21 cellular contexts compared by ENCODE assay signal in the genomic region with DNA sequence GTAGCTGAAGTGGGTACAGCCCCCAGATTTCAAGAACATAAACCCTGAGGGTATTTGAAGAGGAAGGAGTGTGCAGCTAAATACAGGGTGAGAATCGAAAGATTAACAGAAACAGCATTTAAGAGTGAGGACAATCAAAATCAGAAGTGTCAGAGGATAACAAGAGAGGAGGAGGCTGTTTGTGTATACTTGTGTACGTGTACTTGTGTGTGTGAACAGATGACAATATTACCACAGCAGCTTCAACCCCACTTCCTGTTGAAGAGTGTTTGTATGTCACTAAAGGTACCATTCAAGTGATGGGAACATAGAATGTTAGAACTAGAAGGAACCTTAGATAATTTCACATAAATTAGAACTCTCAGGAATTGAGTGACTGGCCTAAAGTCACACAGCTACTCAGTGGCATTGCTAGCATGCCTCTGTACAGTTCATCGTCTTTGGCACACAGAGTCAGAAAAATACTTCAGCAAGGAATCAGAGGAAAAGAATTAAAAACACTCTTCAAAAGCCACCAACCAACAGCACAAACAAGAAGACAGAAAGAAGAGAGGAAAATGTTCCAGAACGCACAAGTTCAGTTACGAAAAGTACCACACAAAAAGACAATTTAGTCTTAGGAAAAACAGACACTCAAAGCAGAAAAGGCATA.
DNase-seq lines count a peak whose midpoint lies in the region; ATAC-seq lines count a peak whose summit lies in the region.
"Had no signal": no experiment of that assay in that cellular context is flagged by ENCODE, and none has a peak within 500 bp of the region (broad histone marks: within the 10 kb centered on the region; RNA-seq: fewer than 3 reads in every experiment).

No MANE protein-coding gene starts in this region.

- POLR2A ChIA-PET in activated CD4-positive, alpha-beta memory T cell treated with anti-CD3 and anti-CD28 coated beads for 36 hours (lab: Charles Lee), result no interaction called here
- POLR2A ChIA-PET in activated CD4-positive, alpha-beta memory T cell treated with anti-CD3 and anti-CD28 coated beads, Interleukin-2, amount 10 ng/mL, durations not matched to agents 7 days and 5 days (lab: Charles Lee), result interaction anchor here (1.4 kb wide), 1 partner anchor 75 kb away, joined by 3 read pairs; no protein-coding TSS in a partner anchor

- peak overlapping the region; percentile 70 for H3K27ac ChIP-seq in thymus (ENCODE audit: low read depth)
- H3K27ac ChIP-seq: A549, neutrophil, vagina had no signal

- H3K9me3 ChIP-seq in T-helper 17 cell (ENCODE audit: control insufficient read depth, low read length, poor library complexity, severe bottlenecking), result no peaks in the 10 kb centered on the region
- no peaks in the 10 kb centered on the region for H3K9me3 ChIP-seq in thymus (ENCODE audit: control insufficient read depth)
- H3K9me3 ChIP-seq: HAP-1, neutrophil, vagina had no signal

- H3K9me3 Mint-ChIP-seq in activated CD4-positive, alpha-beta memory T cell treated with anti-CD3 and anti-CD28 coated beads for 36 hours, result peaks cover 33% of the 10 kb centered on the region
- H3K9me3 Mint-ChIP-seq in activated CD4-positive, alpha-beta memory T cell treated with anti-CD3 and anti-CD28 coated beads, Interleukin-2, amount 10 ng/mL, durations not matched to agents 7 days and 5 days, result peaks cover 10% of the 10 kb centered on the region

- H3K36me3 Mint-ChIP-seq in activated CD4-positive, alpha-beta memory T cell treated with anti-CD3 and anti-CD28 coated beads for 36 hours, result peaks cover 17% of the 10 kb centered on the region
- H3K36me3 Mint-ChIP-seq in activated CD4-positive, alpha-beta memory T cell treated with anti-CD3 and anti-CD28 coated beads, Interleukin-2, amount 10 ng/mL, durations not matched to agents 7 days and 5 days (ENCODE audit: low read depth), result peaks cover 10% of the 10 kb centered on the region
- no peaks in the 10 kb centered on the region for H3K36me3 Mint-ChIP-seq in T-helper 17 cell (ENCODE audit: low read depth)

- H3K4me1 ChIP-seq in thymus (ENCODE audit: control insufficient read depth, insufficient read depth, low read length), result peaks cover 28% of the 10 kb centered on the region
- H3K4me1 ChIP-seq: A549, HAP-1, vagina had no signal

- no peaks in the 10 kb centered on the region for H3K27me3 ChIP-seq in thymus (ENCODE audit: control insufficient read depth, insufficient read depth)
- H3K27me3 ChIP-seq: neutrophil, vagina had no signal

- 69% methylated on average over 5 of the region's 5 CpGs for WGBS in thymus

- in situ Hi-C loops in ACHN (cut with HindIII; ENCODE audit: low pct_ligation_motif_present, low pct_unique_long_range_greater_than_20kb, low sequenced_read_pairs), result no loop called here

- peaks cover 39% of the 10 kb centered on the region for H3K4me1 Mint-ChIP-seq in activated CD4-positive, alpha-beta memory T cell treated with anti-CD3 and anti-CD28 coated beads for 36 hours (ENCODE audit: low read depth)
- peaks cover 36% of the 10 kb centered on the region for H3K4me1 Mint-ChIP-seq in activated CD4-positive, alpha-beta memory T cell treated with anti-CD3 and anti-CD28 coated beads, Interleukin-2, amount 10 ng/mL, durations not matched to agents 7 days and 5 days
- H3K4me1 Mint-ChIP-seq in T-helper 17 cell, result peaks cover 18% of the 10 kb centered on the region

- DNase-seq in activated CD4-positive, alpha-beta memory T cell treated with anti-CD3 and anti-CD28 coated beads for 36 hours, result no peak
- DNase-seq in activated CD4-positive, alpha-beta memory T cell treated with anti-CD3 and anti-CD28 coated beads, Interleukin-2, amount 10 ng/mL, durations not matched to agents 7 days and 5 days, result no peak
- DNase-seq in T-helper 17 cell (no peak), fibroblast of gingiva (ENCODE audit: low read depth) (peak; percentile 26), ACHN (no peak), glomerular visceral epithelial cell (ENCODE audit: extremely low spot score) (no peak)
- no peak for DNase-seq in activated T-cell treated with anti-CD3 and anti-CD28 coated beads, Interleukin-2, amount 50 U/mL, for 1 hour
- DNase-seq: activated CD4-positive, CD25-positive, alpha-beta regulatory T cell; activated T-cell treated with anti-CD3 and anti-CD28 coated beads, Interleukin-2, amount 50 U/mL, for 24 hours; aorta; effector CD4-positive, alpha-beta T cell; NCI-H1930; NCI-H526 treated with DMSO at 0.1 percent for 48 hours; stimulated activated naive CD8-positive, alpha-beta T cell treated with anti-CD3 and anti-CD28 coated beads, Interleukin-15, Interleukin-2, amounts not matched to agents 100 U/mL and 50 U/mL, for 24 hours; SW 1271 had no signal

- no peak for ATAC-seq in T-helper 17 cell
- ATAC-seq: A549; Panc1; stimulated activated naive CD8-positive, alpha-beta T cell treated with anti-CD3 and anti-CD28 coated beads, Interleukin-15, Interleukin-2, amounts not matched to agents 100 U/mL and 50 U/mL, for 24 hours had no signal

- no peaks in the 10 kb centered on the region for H3K27me3 Mint-ChIP-seq in activated CD4-positive, alpha-beta memory T cell treated with anti-CD3 and anti-CD28 coated beads for 36 hours
- H3K27me3 Mint-ChIP-seq in activated CD4-positive, alpha-beta memory T cell treated with anti-CD3 and anti-CD28 coated beads, Interleukin-2, amount 10 ng/mL, durations not matched to agents 7 days and 5 days, result no peaks in the 10 kb centered on the region
- no peaks in the 10 kb centered on the region for H3K27me3 Mint-ChIP-seq in T-helper 17 cell
- H3K27me3 Mint-ChIP-seq: activated T-cell treated with anti-CD3 and anti-CD28 coated beads, Interleukin-2, amount 50 U/mL, for 24 hours had no signal

- peak overlapping the region; percentile 36 for H3K27ac Mint-ChIP-seq in activated CD4-positive, alpha-beta memory T cell treated with anti-CD3 and anti-CD28 coated beads for 36 hours
- H3K27ac Mint-ChIP-seq in activated CD4-positive, alpha-beta memory T cell treated with anti-CD3 and anti-CD28 coated beads, Interleukin-2, amount 10 ng/mL, durations not matched to agents 7 days and 5 days, result no peak overlapping the region
- H3K27ac Mint-ChIP-seq in T-helper 17 cell, result peak overlapping the region; percentile 3
- H3K27ac Mint-ChIP-seq: activated T-cell treated with anti-CD3 and anti-CD28 coated beads, Interleukin-2, amount 50 U/mL, for 24 hours had no signal

- H3K4me3 ChIP-seq in thymus (ENCODE audit: low read length), result no peak overlapping the region
- H3K4me3 ChIP-seq: A549, HAP-1, vagina had no signal

- intact Hi-C loops in activated CD4-positive, alpha-beta memory T cell treated with anti-CD3 and anti-CD28 coated beads for 36 hours (cut with micrococcal nuclease), result no loop called here

- CTCF ChIA-PET in activated CD4-positive, alpha-beta memory T cell treated with anti-CD3 and anti-CD28 coated beads for 36 hours (lab: Charles Lee), result interaction anchor here (0.6 kb wide), 1 partner anchor 127 kb away, joined by 3 read pairs; no protein-coding TSS in a partner anchor
- CTCF ChIA-PET in activated CD4-positive, alpha-beta memory T cell treated with anti-CD3 and anti-CD28 coated beads, Interleukin-2, amount 10 ng/mL, durations not matched to agents 7 days and 5 days (lab: Charles Lee), result no interaction called here

- H3K36me3 ChIP-seq in thymus (ENCODE audit: control insufficient read depth, insufficient read depth), result no peaks in the 10 kb centered on the region
- H3K36me3 ChIP-seq: HAP-1, neutrophil, vagina had no signal

- H3K4me3 Mint-ChIP-seq in activated CD4-positive, alpha-beta memory T cell treated with anti-CD3 and anti-CD28 coated beads for 36 hours, result no peak overlapping the region
- no peak overlapping the region for H3K4me3 Mint-ChIP-seq in activated CD4-positive, alpha-beta memory T cell treated with anti-CD3 and anti-CD28 coated beads, Interleukin-2, amount 10 ng/mL, durations not matched to agents 7 days and 5 days
- no peak overlapping the region for H3K4me3 Mint-ChIP-seq in T-helper 17 cell
- H3K4me3 Mint-ChIP-seq: activated T-cell treated with anti-CD3 and anti-CD28 coated beads, Interleukin-2, amount 50 U/mL, for 24 hours had no signal
